12 cellular contexts compared by ENCODE assay signal in genomic region chr2:143607446-143608110, GRCh38.
DNase-seq lines count a peak whose midpoint lies in the region; ATAC-seq, FAIRE-seq and TF ChIP-seq lines count a peak whose summit lies in the region.
"Had no signal": no experiment of that assay in that cellular context is flagged by ENCODE, and none has a peak within 500 bp of the region (broad histone marks: within the 10 kb centered on the region; RNA-seq: fewer than 3 reads in every experiment).

No MANE protein-coding gene starts in this region.

- no peaks in the 10 kb centered on the region for H3K27me3 ChIP-seq in iPS-20b (ENCODE audit: insufficient read depth, low read length)

- CTCF ChIA-PET in activated CD8-positive, alpha-beta T cell treated with anti-CD3 and anti-CD28 coated beads for 36 hours (lab: Charles Lee) = no interaction called here
- CTCF ChIA-PET in activated CD8-positive, alpha-beta T cell treated with anti-CD3 and anti-CD28 coated beads, Interleukin-2, amount 10 ng/mL, durations not matched to agents 7 days and 5 days (lab: Charles Lee) = no interaction called here

- H3K4me1 Mint-ChIP-seq in activated CD8-positive, alpha-beta T cell treated with anti-CD3 and anti-CD28 coated beads for 36 hours (ENCODE audit: low read depth) = peaks cover 35% of the 10 kb centered on the region
- peaks cover 2% of the 10 kb centered on the region for H3K4me1 Mint-ChIP-seq in activated CD8-positive, alpha-beta T cell treated with anti-CD3 and anti-CD28 coated beads, Interleukin-2, amount 10 ng/mL, durations not matched to agents 7 days and 5 days (ENCODE audit: low read depth)

- POLR2A ChIA-PET in activated CD8-positive, alpha-beta T cell treated with anti-CD3 and anti-CD28 coated beads for 36 hours (lab: Charles Lee) = no interaction called here
- POLR2A ChIA-PET in activated CD8-positive, alpha-beta T cell treated with anti-CD3 and anti-CD28 coated beads, Interleukin-2, amount 10 ng/mL, durations not matched to agents 7 days and 5 days (lab: Charles Lee) = no interaction called here

- no peak for TF ChIP-seq CTCF in activated CD8-positive, alpha-beta T cell treated with anti-CD3 and anti-CD28 coated beads for 36 hours (IDR thresholded peaks at IDR 0.05)

- peak overlapping the region; percentile 15; the same call in 1 of the 2 replicates for H3K4me3 ChIP-seq in iPS-20b (ENCODE audit: low read length)
- H3K4me3 ChIP-seq: skin epidermis had no signal

- no peaks in the 10 kb centered on the region for H3K36me3 ChIP-seq in iPS-20b (ENCODE audit: insufficient read depth, low read depth, low read length)

- peak overlapping the region; percentile 9 for H3K27ac Mint-ChIP-seq in activated CD8-positive, alpha-beta T cell treated with anti-CD3 and anti-CD28 coated beads for 36 hours
- no peak overlapping the region for H3K27ac Mint-ChIP-seq in activated CD8-positive, alpha-beta T cell treated with anti-CD3 and anti-CD28 coated beads, Interleukin-2, amount 10 ng/mL, durations not matched to agents 7 days and 5 days

- H3K27ac ChIP-seq in iPS-20b (ENCODE audit: low read length) (no peak overlapping the region), substantia nigra (ENCODE audit: low read depth, low read length, poor library complexity, severe bottlenecking) (peak overlapping the region; percentile 73)
- H3K27ac ChIP-seq: VCaP had no signal

- H3K9me3 ChIP-seq in iPS-20b (ENCODE audit: insufficient read depth, low read depth, low read length) = no peaks in the 10 kb centered on the region

- no peak overlapping the region for H3K4me3 Mint-ChIP-seq in activated CD8-positive, alpha-beta T cell treated with anti-CD3 and anti-CD28 coated beads for 36 hours
- H3K4me3 Mint-ChIP-seq in activated CD8-positive, alpha-beta T cell treated with anti-CD3 and anti-CD28 coated beads, Interleukin-2, amount 10 ng/mL, durations not matched to agents 7 days and 5 days = no peak overlapping the region

- peak overlapping the region; percentile 54; the same call in 1 of the 2 replicates for H3K9ac ChIP-seq in iPS-20b (ENCODE audit: low read depth, low read length)

- H3K27me3 Mint-ChIP-seq in activated CD8-positive, alpha-beta T cell treated with anti-CD3 and anti-CD28 coated beads for 36 hours = no peaks in the 10 kb centered on the region
- no peaks in the 10 kb centered on the region for H3K27me3 Mint-ChIP-seq in activated CD8-positive, alpha-beta T cell treated with anti-CD3 and anti-CD28 coated beads, Interleukin-2, amount 10 ng/mL, durations not matched to agents 7 days and 5 days (ENCODE audit: low read depth)

- no peak for DNase-seq in activated CD8-positive, alpha-beta T cell treated with anti-CD3 and anti-CD28 coated beads for 36 hours
- DNase-seq in activated CD8-positive, alpha-beta T cell treated with anti-CD3 and anti-CD28 coated beads, Interleukin-2, amount 10 ng/mL, durations not matched to agents 7 days and 5 days = no peak
- peak in 3 of 49 donors; percentile 4 to 16 (median 16) for DNase-seq in substantia nigra (lab: John Stamatoyannopoulos, UW)
- no peak for DNase-seq in D341Med (ENCODE audit: low spot score)
- DNase-seq in GOT3 (lab: John Stamatoyannopoulos, UW) = no peak
- DNase-seq in SW 1271 (lab: John Stamatoyannopoulos, UW) = no peak
- DNase-seq: activated gamma-delta T cell treated with Interleukin-2 at 50 U/mL for 16 hours; stimulated activated naive CD4-positive, alpha-beta T cell treated with Interleukin-2 at 50 U/mL for 16 hours had no signal

- H3K9me3 Mint-ChIP-seq in activated CD8-positive, alpha-beta T cell treated with anti-CD3 and anti-CD28 coated beads for 36 hours = no peaks in the 10 kb centered on the region
- no peaks in the 10 kb centered on the region for H3K9me3 Mint-ChIP-seq in activated CD8-positive, alpha-beta T cell treated with anti-CD3 and anti-CD28 coated beads, Interleukin-2, amount 10 ng/mL, durations not matched to agents 7 days and 5 days (ENCODE audit: insufficient read depth)

- peaks cover 44% of the 10 kb centered on the region; the same call in 1 of the 2 replicates for H3K4me1 ChIP-seq in iPS-20b (ENCODE audit: insufficient read depth, low read length)

- ATAC-seq in activated CD8-positive, alpha-beta T cell treated with anti-CD3 and anti-CD28 coated beads for 36 hours = no peak
- ATAC-seq in activated CD8-positive, alpha-beta T cell treated with anti-CD3 and anti-CD28 coated beads, Interleukin-2, amount 10 ng/mL, durations not matched to agents 7 days and 5 days = no peak

- intact Hi-C loops in activated CD8-positive, alpha-beta T cell treated with anti-CD3 and anti-CD28 coated beads for 36 hours (cut with micrococcal nuclease) = no loop called here

- FAIRE-seq in TTC549 (lab: Jason Lieb, UNC) = peak; percentile 84

- H3K36me3 Mint-ChIP-seq in activated CD8-positive, alpha-beta T cell treated with anti-CD3 and anti-CD28 coated beads for 36 hours (ENCODE audit: low read depth) = peaks cover 5% of the 10 kb centered on the region
- H3K36me3 Mint-ChIP-seq in activated CD8-positive, alpha-beta T cell treated with anti-CD3 and anti-CD28 coated beads, Interleukin-2, amount 10 ng/mL, durations not matched to agents 7 days and 5 days (ENCODE audit: low read depth) = peaks cover 30% of the 10 kb centered on the region
